Comparison of ENCODE assay signal across 19 cellular contexts in genomic region chr5:123756325-123756664, GRCh38.
A peak's percentile ranks its signal among the peaks of the same experiment; 100 is the strongest.
DNase-seq lines count a peak whose midpoint lies in the region; ATAC-seq and TF ChIP-seq lines count a peak whose summit lies in the region.
"Had no signal": no experiment of that assay in that cellular context is flagged by ENCODE, and none has a peak within 500 bp of the region (broad histone marks: within the 10 kb centered on the region; RNA-seq: fewer than 3 reads in every experiment).

No MANE protein-coding gene starts in this region.

- H3K79me2 ChIP-seq in neural progenitor cell (ENCODE audit: low read depth) (no peaks in the 10 kb centered on the region), PC-9 (ENCODE audit: low read depth) (no peaks in the 10 kb centered on the region)

- H3K4me3 Mint-ChIP-seq in neural progenitor cell = no peak overlapping the region
- H3K4me3 Mint-ChIP-seq: CD4-positive, CD25-positive, alpha-beta regulatory T cell; naive thymus-derived CD4-positive, alpha-beta T cell had no signal

- H3K9me3 Mint-ChIP-seq in neural progenitor cell = peaks cover 15% of the 10 kb centered on the region

- CTCF ChIA-PET in PC-9 (lab: Charles Lee) = no interaction called here

- no TSS peak for BruUV-seq in PC-9 (replicated peaks; lab: Mats Ljungman, UMichigan)

- H3K27ac ChIP-seq in SJSA1 (peak overlapping the region; percentile 30), esophagus muscularis mucosa (replicated peaks in 1 of 4) (peak overlapping the region in 3 of 4 donors; percentile 10 to 61 (median 29)), neural progenitor cell (no peak overlapping the region), PC-9 (no peak overlapping the region)
- H3K27ac ChIP-seq: left lung, prostate gland, upper lobe of right lung had no signal

- peaks cover 8% of the 10 kb centered on the region for H3K36me3 Mint-ChIP-seq in neural progenitor cell
- H3K36me3 Mint-ChIP-seq: CD4-positive, CD25-positive, alpha-beta regulatory T cell; naive thymus-derived CD4-positive, alpha-beta T cell had no signal

- H2AFZ ChIP-seq in neural progenitor cell (replicated peaks) = peak overlapping the region; percentile 39
- no peak overlapping the region for H2AFZ ChIP-seq in PC-9

- H4K20me1 ChIP-seq in neural progenitor cell (ENCODE audit: low read depth) = no peaks in the 10 kb centered on the region
- H4K20me1 ChIP-seq in PC-9 (ENCODE audit: insufficient read depth) = no peaks in the 10 kb centered on the region

- peaks cover 57% of the 10 kb centered on the region for H3K4me1 Mint-ChIP-seq in neural progenitor cell
- H3K4me1 Mint-ChIP-seq: CD4-positive, CD25-positive, alpha-beta regulatory T cell; naive thymus-derived CD4-positive, alpha-beta T cell had no signal

- H3K27me3 ChIP-seq in SJSA1 (replicated peaks) (no peaks in the 10 kb centered on the region), esophagus muscularis mucosa (no peaks in the 10 kb centered on the region), neural progenitor cell (no peaks in the 10 kb centered on the region), PC-9 (ENCODE audit: insufficient read depth, low read depth) (no peaks in the 10 kb centered on the region)
- H3K27me3 ChIP-seq: left lung, upper lobe of right lung had no signal

- H3K4me1 ChIP-seq in SJSA1 (replicated peaks) (peaks cover 39% of the 10 kb centered on the region), esophagus muscularis mucosa (peaks cover 17 to 39% (median 35%) of the 10 kb centered on the region in 4 donors), neural progenitor cell (peaks cover 28% of the 10 kb centered on the region), PC-9 (replicated peaks; ENCODE audit: insufficient read depth) (no peaks in the 10 kb centered on the region)
- H3K4me1 ChIP-seq: left lung, prostate gland, upper lobe of right lung had no signal

- peak overlapping the region; percentile 96 for H3K27ac Mint-ChIP-seq in neural progenitor cell
- H3K27ac Mint-ChIP-seq: CD4-positive, CD25-positive, alpha-beta regulatory T cell; naive thymus-derived CD4-positive, alpha-beta T cell had no signal

- no peak for TF ChIP-seq EP300 in esophagus muscularis mucosa (IDR thresholded peaks at IDR 0.05)

- WGBS in esophagus muscularis mucosa = 19% methylated on average over 2 of the region's 2 CpGs

- H3K4me2 ChIP-seq in neural progenitor cell = peak overlapping the region; percentile 23
- H3K4me2 ChIP-seq in PC-9 = no peak overlapping the region

- H3K27me3 Mint-ChIP-seq in neural progenitor cell (ENCODE audit: insufficient read depth, low read depth) = peaks cover 2% of the 10 kb centered on the region
- H3K27me3 Mint-ChIP-seq: CD4-positive, CD25-positive, alpha-beta regulatory T cell; naive thymus-derived CD4-positive, alpha-beta T cell had no signal

- H3F3A ChIP-seq in neural progenitor cell (ENCODE audit: low read depth) (no peaks in the 10 kb centered on the region), PC-9 (ENCODE audit: insufficient read depth, low read depth) (no peaks in the 10 kb centered on the region)

- ATAC-seq in GM21447 (IDR thresholded peaks at IDR 0.05; ENCODE audit: unreplicated experiment) = no peak
- ATAC-seq: activated CD4-positive, CD25-positive, alpha-beta regulatory T cell treated with anti-CD3 and anti-CD28 coated beads, Interleukin-2, amount 50 U/mL, for 24 hours; left lung; naive thymus-derived CD4-positive, alpha-beta T cell; upper lobe of right lung had no signal

- intact Hi-C loops in esophagus muscularis mucosa (cut with DNase I) = no loop called here
- intact Hi-C loops in PC-9 (cut with micrococcal nuclease; ENCODE audit: unreplicated experiment) = no loop called here

- DNase-seq in Ammon's horn (ENCODE audit: low spot score) (peak; percentile 21), SJSA1 (ENCODE audit: low read depth in 1 of 2, low spot score in 2 of 2) (peak in 1 of 2 experiments; percentile 33), esophagus muscularis mucosa (ENCODE audit: extremely low spot score) (no peak), neural progenitor cell (ENCODE audit: low spot score) (no peak), PC-9 (no peak), GM20000 (ENCODE audit: low spot score) (no peak), NCI-H2171 (lab: John Stamatoyannopoulos, UW) (no peak)
- DNase-seq: CD4-positive, CD25-positive, alpha-beta regulatory T cell; cerebellar nuclear complex; left lung; naive thymus-derived CD4-positive, alpha-beta T cell; NCI-H146; NCI-H345; SHP77 treated with DMSO at 0.1 percent for 48 hours; stimulated activated naive CD4-positive, alpha-beta T cell; upper lobe of right lung had no signal

- H3K9me2 ChIP-seq in PC-9 (ENCODE audit: insufficient read depth) = no peaks in the 10 kb centered on the region

- no peak for TF ChIP-seq CTCF in esophagus muscularis mucosa (IDR thresholded peaks at IDR 0.05)
- TF ChIP-seq CTCF in neural progenitor cell (IDR thresholded peaks at IDR 0.05) = no peak
- TF ChIP-seq CTCF in PC-9 (conservative IDR thresholded peaks at IDR 0.05) = no peak
- TF ChIP-seq CTCF in GM20000 (IDR thresholded peaks at IDR 0.05; ENCODE audit: extremely low read depth, missing control alignments) = no peak

- POLR2A ChIA-PET in PC-9 (lab: Charles Lee; ENCODE audit: unreplicated experiment) = no interaction called here

- no peaks in the 10 kb centered on the region for H3K36me3 ChIP-seq in SJSA1
- H3K36me3 ChIP-seq in esophagus muscularis mucosa = no peaks in the 10 kb centered on the region
- H3K36me3 ChIP-seq in neural progenitor cell = no peaks in the 10 kb centered on the region
- H3K36me3 ChIP-seq in PC-9 (ENCODE audit: low read depth) = no peaks in the 10 kb centered on the region
- H3K36me3 ChIP-seq: left lung, prostate gland, upper lobe of right lung had no signal

- H3K9me3 ChIP-seq in SJSA1 (replicated peaks) = no peaks in the 10 kb centered on the region
- no peaks in the 10 kb centered on the region for H3K9me3 ChIP-seq in esophagus muscularis mucosa
- H3K9me3 ChIP-seq in neural progenitor cell (ENCODE audit: low read depth) = peaks cover 13% of the 10 kb centered on the region
- H3K9me3 ChIP-seq in PC-9 (ENCODE audit: insufficient read depth, low read depth) = no peaks in the 10 kb centered on the region; the same call in 1 of the 2 replicates
- H3K9me3 ChIP-seq: prostate gland, upper lobe of right lung had no signal

- TF ChIP-seq POLR2A in esophagus muscularis mucosa (IDR thresholded peaks at IDR 0.05; ENCODE audit: low read depth) = no peak

- no peak overlapping the region for H3K4me3 ChIP-seq in SJSA1
- H3K4me3 ChIP-seq in esophagus muscularis mucosa = no peak overlapping the region
- H3K4me3 ChIP-seq in neural progenitor cell = no peak overlapping the region
- H3K4me3 ChIP-seq in PC-9 = no peak overlapping the region
- H3K4me3 ChIP-seq: left lung, prostate gland, upper lobe of right lung had no signal

- H3K9ac ChIP-seq in neural progenitor cell = no peak overlapping the region

Comparison
In these comparisons a context has a peak if more than half of its experiments do, and no peak if none do; other contexts are left out.
1. H3K27ac ChIP-seq: peak in SJSA1 (single experiment) and esophagus muscularis mucosa (3 of 4); none in neural progenitor cell (single experiment) and PC-9 (single experiment).